In the genomic region with DNA sequence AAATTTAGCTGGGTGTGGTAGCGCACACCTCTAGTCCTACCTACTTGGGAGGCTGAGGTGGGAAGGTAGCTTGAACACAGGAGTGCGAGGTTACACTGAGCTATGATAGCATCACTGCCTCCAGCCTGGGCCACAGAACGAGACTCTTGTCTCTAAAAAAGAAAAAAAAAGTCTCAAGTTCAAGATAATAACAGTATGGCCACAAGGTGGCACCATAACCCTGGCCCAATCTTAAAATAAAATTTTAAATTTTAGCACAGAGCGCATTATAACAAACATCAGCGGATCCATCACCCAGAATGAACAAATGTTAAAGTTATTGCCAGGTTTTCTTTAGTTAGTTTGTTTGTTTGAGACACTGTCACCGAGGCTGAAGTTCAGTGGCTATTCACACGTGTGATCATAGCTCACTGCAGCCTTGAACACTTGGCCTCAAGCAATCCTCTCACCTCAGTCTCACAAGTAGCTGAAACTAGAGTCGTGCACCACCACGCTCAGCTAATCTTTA, we compare ENCODE assay signal across 8 cellular contexts. TPM values are rescaled to one million over a fixed set of nuclear protein-coding genes. Genes with fewer than 3 reads are reported as not detected.
DNase-seq lines count a peak whose midpoint lies in the region; ATAC-seq and TF ChIP-seq lines count a peak whose summit lies in the region.

No MANE protein-coding gene starts in this region.

- H3K9me3 Mint-ChIP-seq in CD8-positive, alpha-beta memory T cell = peaks cover 0 to 2% (median 0%) of the 10 kb centered on the region in 5 donors
- H3K9me3 Mint-ChIP-seq in neural crest cell = no peaks in the 10 kb centered on the region

- H3K79me2 ChIP-seq in HCT116 (ENCODE audit: insufficient read depth, low read length) = no peaks in the 10 kb centered on the region

- CTCF ChIA-PET in CD8-positive, alpha-beta memory T cell (lab: Charles Lee) = interaction anchor here (0.6 to 9.6 kb wide), 26 partner anchors 9 to 350 kb away, joined by 3 to 168 read pairs (median 4); partner anchors contain the start of genes AKR7A2 and SLC66A1
- CTCF ChIA-PET in HCT116 (lab: Charles Lee) = interaction anchor here (0.5 to 4.8 kb wide), 17 partner anchors 8 to 834 kb away, joined by 3 to 70 read pairs (median 4); partner anchors contain the start of gene UBR4

- peaks cover 0 to 4% (median 0%) of the 10 kb centered on the region in 3 donors for H3K36me3 Mint-ChIP-seq in CD8-positive, alpha-beta memory T cell
- no peaks in the 10 kb centered on the region for H3K36me3 Mint-ChIP-seq in neural crest cell (ENCODE audit: low read depth)

- no peak for ATAC-seq in HCT116
- no peak for ATAC-seq in GM18868 (IDR thresholded peaks at IDR 0.05; ENCODE audit: unreplicated experiment)

- H3K9me2 ChIP-seq in HCT116 (ENCODE audit: insufficient read depth) = no peaks in the 10 kb centered on the region

- POLR2A ChIA-PET in CD8-positive, alpha-beta memory T cell (lab: Charles Lee) = interaction anchor here (0.5 to 0.6 kb wide), 2 partner anchors 22 to 166 kb away, joined by 3 to 5 read pairs; no protein-coding TSS in a partner anchor
- POLR2A ChIA-PET in HCT116 (lab: Charles Lee) = no interaction called here

- no peaks in the 10 kb centered on the region for H4K20me1 ChIP-seq in HCT116 (ENCODE audit: insufficient read depth)

- H2AFZ ChIP-seq in HCT116 (ENCODE audit: low read depth, low read length, poor library complexity, severe bottlenecking) = peak overlapping the region; percentile 24

- intact Hi-C loops in HCT116 (cut with micrococcal nuclease) = loop anchor here (5.0 kb wide), 3 partner anchors 41 to 491 kb away; no protein-coding TSS in a partner anchor

- peaks cover 9% of the 10 kb centered on the region for H3K4me1 ChIP-seq in CD8-positive, alpha-beta memory T cell (ENCODE audit: insufficient read depth, low read length)
- peaks cover 0 to 12% of the 10 kb centered on the region in 2 experiments; a peak in 2 of 4 replicates for H3K4me1 ChIP-seq in HCT116 (ENCODE audit: control insufficient read depth in 1 of 2, insufficient read depth in 2 of 2, low read length in 2 of 2)

- H3K27ac ChIP-seq in CD8-positive, alpha-beta memory T cell (ENCODE audit: low read depth, low read length) = no peak overlapping the region
- H3K27ac ChIP-seq in HCT116 (ENCODE audit: low read depth, low read length) = no peak overlapping the region
- H3K27ac ChIP-seq in coronary artery = no peak overlapping the region

- H3K9me3 ChIP-seq in CD8-positive, alpha-beta memory T cell (ENCODE audit: low read length) = no peaks in the 10 kb centered on the region
- no peaks in the 10 kb centered on the region for H3K9me3 ChIP-seq in HCT116 (ENCODE audit: control insufficient read depth in 1 of 2, insufficient read depth in 1 of 2, low read depth in 1 of 2, low read length in 2 of 2)

- TF ChIP-seq CTCF in HCT116 (IDR thresholded peaks at IDR 0.05 in 2 of 3, conservative IDR thresholded peaks at IDR 0.05 in 1 of 3; ENCODE audit: borderline replicate concordance in 1 of 3, insufficient read depth in 1 of 3, low read depth in 2 of 3, low read length in 2 of 3) (peak; percentile 57 to 84 (median 83)), coronary artery (IDR thresholded peaks at IDR 0.05) (peak; percentile 66), neural crest cell (conservative IDR thresholded peaks at IDR 0.05) (peak; percentile 88)

- in situ Hi-C loops in SK-MEL-5 (cut with HindIII; ENCODE audit: low pct_unique_long_range_greater_than_20kb, low sequenced_read_pairs) = no loop called here

- H3K36me3 ChIP-seq in CD8-positive, alpha-beta memory T cell (ENCODE audit: insufficient read depth, low read length) = no peaks in the 10 kb centered on the region
- no peaks in the 10 kb centered on the region for H3K36me3 ChIP-seq in HCT116 (ENCODE audit: control insufficient read depth in 1 of 2, insufficient read depth in 2 of 2, low read length in 2 of 2)

- no TSS peak for BruUV-seq in HCT116 (replicated peaks; lab: Mats Ljungman, UMichigan)

- RAD21 ChIA-PET in HCT116 (lab: Charles Lee; ENCODE audit: low non-redundant PET in 1 of 2, low total read pairs in 2 of 2, uncharacterized antibody in 2 of 2, unreplicated experiment in 2 of 2) = interaction anchor here (0.6 to 1.2 kb wide), 2 partner anchors 42 to 43 kb away, joined by 3 to 8 read pairs; no protein-coding TSS in a partner anchor

- H3K4me1 Mint-ChIP-seq in CD8-positive, alpha-beta memory T cell = peaks cover 10 to 29% (median 24%) of the 10 kb centered on the region in 3 donors
- H3K4me1 Mint-ChIP-seq in neural crest cell = peaks cover 11% of the 10 kb centered on the region

- peaks cover 5% of the 10 kb centered on the region for H3K27me3 ChIP-seq in CD8-positive, alpha-beta memory T cell (ENCODE audit: insufficient read depth, low read length, poor library complexity, severe bottlenecking)
- no peaks in the 10 kb centered on the region for H3K27me3 ChIP-seq in HCT116 (ENCODE audit: insufficient read depth, low read length)

- H3K9ac ChIP-seq in HCT116 (ENCODE audit: low read length) = no peak overlapping the region

- no peak for TF ChIP-seq POLR2A in HCT116 (IDR thresholded peaks at IDR 0.05; ENCODE audit: borderline replicate concordance, extremely low read depth, insufficient read depth, insufficient read length)

- peaks cover 19 to 28% of the 10 kb centered on the region in 2 donors for H3K27me3 Mint-ChIP-seq in CD8-positive, alpha-beta memory T cell
- peaks cover 66% of the 10 kb centered on the region for H3K27me3 Mint-ChIP-seq in neural crest cell (ENCODE audit: low read depth)

- peak in 4 of 5 donors; percentile 15 to 50 (median 28) for DNase-seq in CD8-positive, alpha-beta memory T cell
- DNase-seq in HCT116 (ENCODE audit: low read depth, low spot score) (peak; percentile 24), SK-MEL-5 (ENCODE audit: low read depth, low spot score) (peak; percentile 44), coronary artery (ENCODE audit: low spot score) (no peak), neural crest cell (ENCODE audit: low read depth, low spot score) (peak; percentile 37), ureter (ENCODE audit: low spot score) (no peak), amniotic stem cell (lab: John Stamatoyannopoulos, UW) (no peak)

- H3K4me3 ChIP-seq in CD8-positive, alpha-beta memory T cell (ENCODE audit: low read length) = no peak overlapping the region
- H3K4me3 ChIP-seq in HCT116 (replicated peaks in 1 of 2; ENCODE audit: low read depth in 1 of 2, low read length in 2 of 2) (no peak overlapping the region), coronary artery (no peak overlapping the region)

- H3K27ac Mint-ChIP-seq in CD8-positive, alpha-beta memory T cell = no peak overlapping the region
- no peak overlapping the region for H3K27ac Mint-ChIP-seq in neural crest cell (ENCODE audit: unreplicated experiment)

- peak overlapping the region in 2 of 7 donors; percentile 38 to 46 for H3K4me3 Mint-ChIP-seq in CD8-positive, alpha-beta memory T cell
- H3K4me3 Mint-ChIP-seq in neural crest cell = no peak overlapping the region

- peak; percentile 85 for TF ChIP-seq RAD21 in HCT116 (IDR thresholded peaks at IDR 0.05; ENCODE audit: low read depth)

- H3K4me2 ChIP-seq in HCT116 (ENCODE audit: low read length) = no peak overlapping the region

TF ChIP-seq in HCT116, 20 proteins besides CTCF, POLR2A, EP300 and RAD21 (continues in another document):
- TF ChIP-seq SRF (IDR thresholded peaks at IDR 0.05; ENCODE audit: low read depth) (no peak), TCF7L2 (IDR thresholded peaks at IDR 0.05; ENCODE audit: borderline replicate concordance, extremely low read depth, insufficient read depth, insufficient read length) (no peak), YY1 (IDR thresholded peaks at IDR 0.05; ENCODE audit: extremely low read depth, insufficient replicate concordance, low read depth, low read length) (no peak), EZH2 (IDR thresholded peaks at IDR 0.05) (no peak), EGR1 (IDR thresholded peaks at IDR 0.05; ENCODE audit: low read depth) (no peak), CBX3 (IDR thresholded peaks at IDR 0.05; ENCODE audit: low read depth) (no peak), SIN3A (IDR thresholded peaks at IDR 0.05; ENCODE audit: low read depth) (no peak), CEBPB (IDR thresholded peaks at IDR 0.05; ENCODE audit: low read depth) (no peak)
- TF ChIP-seq, protein P1, sequence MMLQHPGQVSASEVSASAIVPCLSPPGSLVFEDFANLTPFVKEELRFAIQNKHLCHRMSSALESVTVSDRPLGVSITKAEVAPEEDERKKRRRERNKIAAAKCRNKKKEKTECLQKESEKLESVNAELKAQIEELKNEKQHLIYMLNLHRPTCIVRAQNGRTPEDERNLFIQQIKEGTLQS (IDR thresholded peaks at IDR 0.05) = no peak
- TF ChIP-seq, protein P2, sequence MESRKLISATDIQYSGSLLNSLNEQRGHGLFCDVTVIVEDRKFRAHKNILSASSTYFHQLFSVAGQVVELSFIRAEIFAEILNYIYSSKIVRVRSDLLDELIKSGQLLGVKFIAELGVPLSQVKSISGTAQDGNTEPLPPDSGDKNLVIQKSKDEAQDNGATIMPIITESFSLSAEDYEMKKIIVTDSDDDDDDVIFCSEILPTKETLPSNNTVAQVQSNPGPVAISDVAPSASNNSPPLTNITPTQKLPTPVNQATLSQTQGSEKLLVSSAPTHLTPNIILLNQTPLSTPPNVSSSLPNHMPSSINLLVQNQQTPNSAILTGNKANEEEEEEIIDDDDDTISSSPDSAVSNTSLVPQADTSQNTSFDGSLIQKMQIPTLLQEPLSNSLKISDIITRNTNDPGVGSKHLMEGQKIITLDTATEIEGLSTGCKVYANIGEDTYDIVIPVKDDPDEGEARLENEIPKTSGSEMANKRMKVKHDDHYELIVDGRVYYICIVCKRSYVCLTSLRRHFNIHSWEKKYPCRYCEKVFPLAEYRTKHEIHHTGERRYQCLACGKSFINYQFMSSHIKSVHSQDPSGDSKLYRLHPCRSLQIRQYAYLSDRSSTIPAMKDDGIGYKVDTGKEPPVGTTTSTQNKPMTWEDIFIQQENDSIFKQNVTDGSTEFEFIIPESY (IDR thresholded peaks at IDR 0.05; ENCODE audit: extremely low read depth, insufficient replicate concordance, low read length) = no peak

RNA-seq across cellular contexts. Expression of gene HTR6, which starts 2.9 kb away (rescaled TPM):
- total RNA-seq in CD8-positive, alpha-beta memory T cell = not detected
- not detected for polyA plus RNA-seq in CD8-positive, alpha-beta memory T cell
- total RNA-seq in HCT116 (2021; ENCODE audit: unreplicated experiment) (0.57 TPM), neural crest cell (not detected in 2 replicates), ureter (not detected)
- polyA plus RNA-seq in HCT116 (2012) = 0.60 and 0.72 TPM in 2 replicates
- 0.16 and 0.29 TPM in 2 replicates for total RNA-seq in SK-MEL-5 (2014; rRNA removed; shearing (Covaris generic))
- polyA plus RNA-seq in SK-MEL-5 (2015; cell fraction: cytosol; rRNA removed) = 1.9 and 3.0 TPM in 2 replicates
- polyA plus RNA-seq in SK-MEL-5 (2015; cell fraction: nucleus; rRNA removed) = 0.20 and 0.51 TPM in 2 replicates

RNA-seq across cellular contexts. Expression of gene NBL1, which starts 17.7 kb away (rescaled TPM):
- total RNA-seq in CD8-positive, alpha-beta memory T cell = 10 to 100 TPM; 35.6 to 36.3 TPM
- polyA plus RNA-seq in CD8-positive, alpha-beta memory T cell = 8.1 TPM
- total RNA-seq in HCT116 (2021; ENCODE audit: unreplicated experiment) (75.4 TPM), neural crest cell (7.0 and 7.8 TPM in 2 replicates), ureter (226 TPM)
- 98.1 and 129 TPM in 2 replicates for polyA plus RNA-seq in HCT116 (2012)
- 305 and 318 TPM in 2 replicates for total RNA-seq in SK-MEL-5 (2014; rRNA removed; shearing (Covaris generic))
- polyA plus RNA-seq in SK-MEL-5 (2015; cell fraction: cytosol; rRNA removed) = 272 and 287 TPM in 2 replicates
- 43.9 and 83.4 TPM in 2 replicates for polyA plus RNA-seq in SK-MEL-5 (2015; cell fraction: nucleus; rRNA removed)

Comparison
In these comparisons a context has a peak if more than half of its experiments do, and no peak if none do; other contexts are left out.
1. DNase-seq: peak in CD8-positive, alpha-beta memory T cell (4 of 5), HCT116 (single experiment), SK-MEL-5 (single experiment) and neural crest cell (single experiment); none in coronary artery (single experiment), ureter (single experiment) and amniotic stem cell (single experiment).
2. Peak in every context shown above with its lines, with median percentiles within 50 percentile points of each other: CTCF ChIP-seq.